Comparison of ENCODE assay signal across 13 cellular contexts in genomic region chr2:41142463-41142862, GRCh38.
A peak's percentile ranks its signal among the peaks of the same experiment; 100 is the strongest.
DNase-seq lines count a peak whose midpoint lies in the region; ATAC-seq and TF ChIP-seq lines count a peak whose summit lies in the region.
"Had no signal": no experiment of that assay in that cellular context is flagged by ENCODE, and none has a peak within 500 bp of the region (broad histone marks: within the 10 kb centered on the region; RNA-seq: fewer than 3 reads in every experiment).

No MANE protein-coding gene starts in this region.

- H3K4me3 ChIP-seq in endodermal cell (ENCODE audit: low read length): no peak overlapping the region
- H3K4me3 ChIP-seq: A549, GM23248 had no signal

- ATAC-seq in activated CD4-positive, alpha-beta T cell treated with anti-CD3 and anti-CD28 coated beads for 36 hours: no peak
- ATAC-seq: A549 had no signal

- intact Hi-C loops in activated CD4-positive, alpha-beta T cell treated with anti-CD3 and anti-CD28 coated beads for 36 hours (cut with DNase I, micrococcal nuclease): no loop called here

- CTCF ChIA-PET in activated CD4-positive, alpha-beta T cell treated with anti-CD3 and anti-CD28 coated beads for 36 hours (lab: Charles Lee): no interaction called here

- H3K4me3 Mint-ChIP-seq in endodermal cell (no peak overlapping the region), type B pancreatic cell (no peak overlapping the region)
- H3K4me3 Mint-ChIP-seq in activated CD4-positive, alpha-beta T cell treated with anti-CD3 and anti-CD28 coated beads for 36 hours: no peak overlapping the region
- H3K4me3 Mint-ChIP-seq: CD4-positive, alpha-beta memory T cell had no signal

- no peak overlapping the region for H3K27ac Mint-ChIP-seq in endodermal cell
- peak overlapping the region; percentile 65 for H3K27ac Mint-ChIP-seq in type B pancreatic cell
- no peak overlapping the region for H3K27ac Mint-ChIP-seq in activated CD4-positive, alpha-beta T cell treated with anti-CD3 and anti-CD28 coated beads for 36 hours
- H3K27ac Mint-ChIP-seq: CD4-positive, alpha-beta memory T cell had no signal

- H3K27me3 Mint-ChIP-seq in endodermal cell (ENCODE audit: insufficient read depth): no peaks in the 10 kb centered on the region
- no peaks in the 10 kb centered on the region for H3K27me3 Mint-ChIP-seq in type B pancreatic cell
- H3K27me3 Mint-ChIP-seq in activated CD4-positive, alpha-beta T cell treated with anti-CD3 and anti-CD28 coated beads for 36 hours: no peaks in the 10 kb centered on the region
- H3K27me3 Mint-ChIP-seq: CD4-positive, alpha-beta memory T cell had no signal

- peak overlapping the region; percentile 45 for H3K27ac ChIP-seq in endodermal cell (ENCODE audit: low read depth, low read length)
- H3K27ac ChIP-seq: A549, C4-2B, GM23248 had no signal

- H3K27me3 ChIP-seq in endodermal cell (ENCODE audit: control insufficient read depth, insufficient read depth, low read length, poor library complexity, severe bottlenecking): peaks cover 20% of the 10 kb centered on the region
- H3K27me3 ChIP-seq: BE2C had no signal

- POLR2A ChIA-PET in activated CD4-positive, alpha-beta T cell treated with anti-CD3 and anti-CD28 coated beads for 36 hours (lab: Charles Lee): no interaction called here

- H3K9ac ChIP-seq in endodermal cell (ENCODE audit: extremely low read depth, low read length, poor library complexity, severe bottlenecking): no peak overlapping the region
- H3K9ac ChIP-seq: GM23248 had no signal

- peaks cover 18% of the 10 kb centered on the region for H3K4me1 Mint-ChIP-seq in endodermal cell
- H3K4me1 Mint-ChIP-seq in type B pancreatic cell (ENCODE audit: unreplicated experiment): peaks cover 9% of the 10 kb centered on the region
- no peaks in the 10 kb centered on the region for H3K4me1 Mint-ChIP-seq in activated CD4-positive, alpha-beta T cell treated with anti-CD3 and anti-CD28 coated beads for 36 hours
- H3K4me1 Mint-ChIP-seq: CD4-positive, alpha-beta memory T cell had no signal

- no peaks in the 10 kb centered on the region for H3K9me3 ChIP-seq in endodermal cell (ENCODE audit: control insufficient read depth, low read length)
- H3K9me3 ChIP-seq: A549, BE2C had no signal

- DNase-seq in NCI-H146 (lab: John Stamatoyannopoulos, UW) (peak; percentile 42), NCI-H69 (lab: John Stamatoyannopoulos, UW) (peak; percentile 85), endodermal cell (no peak), type B pancreatic cell (ENCODE audit: extremely low spot score, unreplicated experiment) (no peak), NCI-H1048 (lab: John Stamatoyannopoulos, UW) (no peak)
- no peak for DNase-seq in activated CD4-positive, alpha-beta T cell treated with anti-CD3 and anti-CD28 coated beads for 36 hours
- DNase-seq: BE2C; CD4-positive, alpha-beta memory T cell; DMS79; GM23248; H7 had no signal

- H3K36me3 Mint-ChIP-seq in endodermal cell (ENCODE audit: low read depth): no peaks in the 10 kb centered on the region
- no peaks in the 10 kb centered on the region for H3K36me3 Mint-ChIP-seq in type B pancreatic cell
- no peaks in the 10 kb centered on the region for H3K36me3 Mint-ChIP-seq in activated CD4-positive, alpha-beta T cell treated with anti-CD3 and anti-CD28 coated beads for 36 hours (ENCODE audit: low read depth)
- H3K36me3 Mint-ChIP-seq: CD4-positive, alpha-beta memory T cell had no signal

- peaks cover 11% of the 10 kb centered on the region for H3K4me1 ChIP-seq in endodermal cell (ENCODE audit: control insufficient read depth, insufficient read depth, low read length)
- H3K4me1 ChIP-seq: A549 had no signal

- TF ChIP-seq CTCF in endodermal cell (conservative IDR thresholded peaks at IDR 0.05) (no peak), type B pancreatic cell (conservative IDR thresholded peaks at IDR 0.05) (no peak)

- H3K36me3 ChIP-seq in endodermal cell (ENCODE audit: control insufficient read depth, insufficient read depth, low read length): no peaks in the 10 kb centered on the region
- H3K36me3 ChIP-seq: BE2C had no signal

- no peaks in the 10 kb centered on the region for H3K9me3 Mint-ChIP-seq in endodermal cell
- H3K9me3 Mint-ChIP-seq in type B pancreatic cell: peaks cover 8% of the 10 kb centered on the region
- H3K9me3 Mint-ChIP-seq in activated CD4-positive, alpha-beta T cell treated with anti-CD3 and anti-CD28 coated beads for 36 hours (ENCODE audit: low read depth): no peaks in the 10 kb centered on the region
- H3K9me3 Mint-ChIP-seq: CD4-positive, alpha-beta memory T cell had no signal

Comparison
In these comparisons a context has a peak if more than half of its experiments do, and no peak if none do; other contexts are left out.
1. DNase-seq: peak in NCI-H146 (single experiment) and NCI-H69 (single experiment); none in endodermal cell (single experiment), type B pancreatic cell (single experiment), activated CD4-positive, alpha-beta T cell treated with anti-CD3 and anti-CD28 coated beads for 36 hours (single experiment) and NCI-H1048 (single experiment).